Comparison of ENCODE assay signal across 15 cellular contexts in the genomic region with DNA sequence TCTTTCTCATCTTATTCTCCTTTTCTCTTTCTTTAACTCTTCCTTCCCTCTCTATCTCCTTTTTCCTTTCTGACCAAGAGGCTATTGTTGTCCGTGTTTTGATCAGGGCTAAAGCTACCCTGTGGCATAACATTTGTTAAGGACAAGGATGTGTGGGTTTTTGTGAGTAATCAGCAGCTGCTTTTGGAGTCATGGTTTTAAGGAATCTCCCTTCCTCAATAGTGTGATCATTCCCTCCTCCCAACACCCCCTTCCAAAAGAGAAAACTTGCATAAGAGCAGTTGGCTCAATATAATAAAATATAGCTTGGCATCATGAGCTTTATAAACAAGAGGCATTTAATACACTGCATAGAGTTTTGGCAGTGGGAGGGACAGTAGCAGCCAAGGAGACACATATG.
DNase-seq lines count a peak whose midpoint lies in the region; TF ChIP-seq lines count a peak whose summit lies in the region.
"Had no signal": no experiment of that assay in that cellular context is flagged by ENCODE, and none has a peak within 500 bp of the region (broad histone marks: within the 10 kb centered on the region; RNA-seq: fewer than 3 reads in every experiment).

No MANE protein-coding gene starts in this region.

- no peaks in the 10 kb centered on the region for H3K9me3 Mint-ChIP-seq in MCF 10A (ENCODE audit: unreplicated experiment)
- peaks cover 0 to 3% (median 0%) of the 10 kb centered on the region in 5 experiments for H3K9me3 Mint-ChIP-seq in brain
- H3K9me3 Mint-ChIP-seq: T-helper 1 cell treated with Interleukin-12 subunit alpha and Interleukin-12 subunit beta and Interleukin-4 antibody, amounts not matched to agents 30 μg/mL and 1 μg/mL, for 36 hours had no signal

- 33 to 56% (median 44%) methylated on average over 1 of the region's 1 CpG for WGBS in spleen, 5 donors

- CTCF ChIA-PET in MCF 10A (lab: Yijun Ruan, JAX): interaction anchor here (0.7 to 0.9 kb wide), 2 partner anchors 218 to 291 kb away, joined by 3 read pairs; no protein-coding TSS in a partner anchor

- intact Hi-C loops in MCF 10A (cut with micrococcal nuclease): no loop called here
- intact Hi-C loops in breast epithelium (cut with DNase I; ENCODE audit: low total_unique reads): no loop called here
- intact Hi-C loops in spleen (cut with DNase I; ENCODE audit: low total_unique reads): no loop called here

- no peaks in the 10 kb centered on the region for H3K4me1 ChIP-seq in breast epithelium
- no peaks in the 10 kb centered on the region for H3K4me1 ChIP-seq in spleen

- DNase-seq in MCF 10A (ENCODE audit: unreplicated experiment) (peak; percentile 32), breast epithelium (ENCODE audit: low spot score in 2 of 2) (no peak), iris pigment epithelial cell (ENCODE audit: low read depth) (peak; percentile 17), spleen (no peak), coronary artery (ENCODE audit: low spot score) (no peak), RKO (ENCODE audit: low spot score) (no peak)
- no peak for DNase-seq in activated T-cell treated with anti-CD3 and anti-CD28 coated beads, Interleukin-2, amount 50 U/mL, for 1 hour
- DNase-seq: activated CD4-positive, CD25-positive, alpha-beta regulatory T cell treated with anti-CD3 and anti-CD28 coated beads, Interleukin-2, amount 50 U/mL, for 72 hours; activated naive CD4-positive, alpha-beta T cell treated with anti-CD3 and anti-CD28 coated beads, Interleukin-2, amount 50 U/mL, for 16 hours; MM.1S; naive B cell; RPMI8226 had no signal

- no peak overlapping the region for H3K27ac Mint-ChIP-seq in MCF 10A (ENCODE audit: low read depth, unreplicated experiment)
- peak overlapping the region; percentile 13 to 96 (median 85) for H3K27ac Mint-ChIP-seq in brain
- H3K27ac Mint-ChIP-seq: T-helper 1 cell treated with Interleukin-12 subunit alpha and Interleukin-12 subunit beta and Interleukin-4 antibody, amounts not matched to agents 30 μg/mL and 1 μg/mL, for 36 hours had no signal

- BruUV-seq in MCF 10A (replicated peaks; lab: Mats Ljungman, UMichigan): no TSS peak

- no peak for TF ChIP-seq CTCF in MCF 10A (IDR thresholded peaks at IDR 0.05; ENCODE audit: unreplicated experiment)
- no peak for TF ChIP-seq CTCF in breast epithelium (IDR thresholded peaks at IDR 0.05)
- TF ChIP-seq CTCF in brain (conservative IDR thresholded peaks at IDR 0.05): no peak
- TF ChIP-seq CTCF in spleen (IDR thresholded peaks at IDR 0.05 in 8 of 11, conservative IDR thresholded peaks at IDR 0.05 in 3 of 11): no peak
- no peak for TF ChIP-seq CTCF in coronary artery (IDR thresholded peaks at IDR 0.05)

- peaks cover 0 to 27% of the 10 kb centered on the region in 2 donors for H3K27me3 ChIP-seq in breast epithelium
- H3K27me3 ChIP-seq in spleen (replicated peaks in 1 of 7): no peaks in the 10 kb centered on the region
- H3K27me3 ChIP-seq: hepatocyte had no signal

- H3K4me3 ChIP-seq in breast epithelium: no peak overlapping the region
- H3K4me3 ChIP-seq in spleen: no peak overlapping the region
- H3K4me3 ChIP-seq in coronary artery: no peak overlapping the region
- H3K4me3 ChIP-seq: hepatocyte had no signal

- no peaks in the 10 kb centered on the region for H3K9me3 ChIP-seq in breast epithelium
- H3K9me3 ChIP-seq in spleen: no peaks in the 10 kb centered on the region

- H3K27me3 Mint-ChIP-seq in MCF 10A (ENCODE audit: insufficient read depth, unreplicated experiment): peaks cover 25% of the 10 kb centered on the region
- no peaks in the 10 kb centered on the region for H3K27me3 Mint-ChIP-seq in brain

- H3K36me3 Mint-ChIP-seq in MCF 10A (ENCODE audit: insufficient read depth, unreplicated experiment) (no peaks in the 10 kb centered on the region), brain (no peaks in the 10 kb centered on the region)
- H3K36me3 Mint-ChIP-seq: naive B cell had no signal

- TF ChIP-seq POLR2A in breast epithelium (IDR thresholded peaks at IDR 0.05): no peak
- TF ChIP-seq POLR2A in spleen (IDR thresholded peaks at IDR 0.05): no peak

- H3K4me3 Mint-ChIP-seq in MCF 10A (ENCODE audit: unreplicated experiment) (no peak overlapping the region), brain (peak overlapping the region in 3 of 5 experiments; percentile 8 to 75 (median 70))
- H3K4me3 Mint-ChIP-seq: naive B cell; T-helper 1 cell treated with Interleukin-12 subunit alpha and Interleukin-12 subunit beta and Interleukin-4 antibody, amounts not matched to agents 30 μg/mL and 1 μg/mL, for 36 hours had no signal

- peaks cover 13% of the 10 kb centered on the region for H3K4me1 Mint-ChIP-seq in MCF 10A (ENCODE audit: insufficient read depth, unreplicated experiment)
- H3K4me1 Mint-ChIP-seq in brain: peaks cover 58% of the 10 kb centered on the region
- H3K4me1 Mint-ChIP-seq: naive B cell had no signal

- POLR2A ChIA-PET in MCF 10A (lab: Yijun Ruan, JAX): no interaction called here

- no peak overlapping the region for H3K27ac ChIP-seq in breast epithelium
- H3K27ac ChIP-seq in spleen: no peak overlapping the region
- no peak overlapping the region for H3K27ac ChIP-seq in coronary artery
- H3K27ac ChIP-seq: hepatocyte had no signal

- H3K36me3 ChIP-seq in breast epithelium (no peaks in the 10 kb centered on the region), spleen (no peaks in the 10 kb centered on the region)

Comparison
In these comparisons a context has a peak if more than half of its experiments do, and no peak if none do; other contexts are left out.
1. DNase-seq: peak in MCF 10A (single experiment) and iris pigment epithelial cell (single experiment); none in breast epithelium (0 of 2), spleen (single experiment), coronary artery (single experiment), activated T-cell treated with anti-CD3 and anti-CD28 coated beads, Interleukin-2, amount 50 U/mL, for 1 hour (single experiment) and RKO (single experiment).